Comparison of ENCODE assay signal across 8 cellular contexts in genomic region chr2:241217320-241218031, GRCh38. TPM values are rescaled to one million over a fixed set of nuclear protein-coding genes. Genes with fewer than 3 reads are reported as not detected.
DNase-seq lines count a peak whose midpoint lies in the region; ATAC-seq and TF ChIP-seq lines count a peak whose summit lies in the region.

No MANE protein-coding gene starts in this region.

- no peak for TF ChIP-seq POLR2A in erythroblast (IDR thresholded peaks at IDR 0.05; ENCODE audit: low read length)

- DNase-seq in COLO829 (ENCODE audit: low spot score) (peak; percentile 56), NCI-H226 (peak; percentile 44), erythroblast (lab: John Stamatoyannopoulos, UW) (peak; percentile 65 to 73), mesenteric fat pad (ENCODE audit: low spot score) (peak; percentile 92)
- peak; percentile 52 for DNase-seq in activated T-cell treated with anti-CD3 and anti-CD28 coated beads, Interleukin-2, amount 50 U/mL, for 1 hour
- DNase-seq in stimulated activated naive CD8-positive, alpha-beta T cell treated with anti-CD3 and anti-CD28 coated beads, Interleukin-15, Interleukin-2, amounts not matched to agents 100 U/mL and 50 U/mL, for 24 hours: peak; percentile 47

- ATAC-seq in GM21737 (IDR thresholded peaks at IDR 0.05; ENCODE audit: unreplicated experiment): peak; percentile 54
- peak; percentile 30 for ATAC-seq in stimulated activated naive CD8-positive, alpha-beta T cell treated with anti-CD3 and anti-CD28 coated beads, Interleukin-15, Interleukin-2, amounts not matched to agents 100 U/mL and 50 U/mL, for 24 hours
- ATAC-seq in GM19463 (IDR thresholded peaks at IDR 0.05; ENCODE audit: unreplicated experiment): no peak

RNA-seq across cellular contexts. Expression of gene ANO7, which starts 29.0 kb away (rescaled TPM):
- total RNA-seq in mesenteric fat pad: 1.7 TPM
